Comparison of ENCODE assay signal across 17 cellular contexts in the genomic region with DNA sequence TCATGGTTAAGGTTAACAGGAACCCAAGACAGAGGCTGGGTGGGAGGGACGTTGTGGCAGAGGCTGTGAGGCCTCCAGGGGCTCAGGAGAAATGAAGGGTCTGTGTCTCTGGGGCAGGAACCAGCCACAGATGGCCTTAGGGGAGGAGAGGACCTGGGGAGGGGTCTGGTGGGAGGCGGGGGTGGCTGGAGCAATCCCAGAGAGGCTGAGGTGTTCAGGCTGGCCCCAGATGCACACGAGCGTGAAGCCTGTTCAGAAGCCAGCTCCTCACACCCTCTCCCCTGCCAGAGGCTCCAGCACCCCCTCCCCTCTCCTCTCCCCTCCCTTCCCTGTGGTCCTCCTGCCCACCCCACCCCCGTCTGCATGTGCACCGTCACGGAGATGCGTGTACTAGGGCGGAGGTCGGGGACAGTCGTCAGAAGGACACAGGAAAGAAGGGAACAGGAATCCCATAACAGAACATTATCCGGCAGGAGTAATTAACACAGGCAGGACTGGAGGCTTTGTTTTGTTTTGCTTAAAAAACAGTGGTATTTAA.
"Had no signal": no experiment of that assay in that cellular context is flagged by ENCODE, and none has a peak within 500 bp of the region (broad histone marks: within the 10 kb centered on the region; RNA-seq: fewer than 3 reads in every experiment).

No MANE protein-coding gene starts in this region.

- H3K9me3 ChIP-seq: colonic mucosa, prostate gland, right lobe of liver, tibial nerve, vagina had no signal

- DNase-seq: activated CD4-positive, CD25-positive, alpha-beta regulatory T cell treated with anti-CD3 and anti-CD28 coated beads, Interleukin-2, amount 50 U/mL, for 72 hours; activated effector memory CD4-positive, alpha-beta T cell treated with Interleukin-2 at 50 U/mL for 16 hours; activated naive CD4-positive, alpha-beta T cell treated with anti-CD3 and anti-CD28 coated beads, Interleukin-2, amount 50 U/mL, for 16 hours; central memory CD4-positive, alpha-beta T cell; colonic mucosa; hippocampal formation; occipital lobe; right lobe of liver; substantia nigra; SW 1271 had no signal

- H3K27me3 Mint-ChIP-seq: stimulated activated memory B cell treated with anti-CD40 and anti-IgM and Interleukin-4, amounts not matched to agents 10 μg/mL and 1 μg/mL and 100 μg/mL, for 72 hours had no signal

- ATAC-seq: esophagus mucosa; right lobe of liver; stimulated activated memory B cell treated with anti-CD40 and anti-IgM and Interleukin-4, amounts not matched to agents 10 μg/mL and 1 μg/mL and 100 μg/mL, for 72 hours had no signal

- H3K4me1 Mint-ChIP-seq: nephron had no signal

- H3K4me3 ChIP-seq: colonic mucosa, prostate gland, right lobe of liver, tibial nerve, vagina had no signal

- H3K36me3 ChIP-seq: colonic mucosa, prostate gland, right lobe of liver, vagina had no signal

- H3K27me3 ChIP-seq: colonic mucosa, right lobe of liver, tibial nerve, vagina had no signal

- H3K27ac ChIP-seq: colonic mucosa, prostate gland, right lobe of liver, tibial nerve, vagina had no signal

- H3K36me3 Mint-ChIP-seq: stimulated activated memory B cell treated with anti-CD40 and anti-IgM and Interleukin-4, amounts not matched to agents 10 μg/mL and 1 μg/mL and 100 μg/mL, for 72 hours had no signal

- H3K4me1 ChIP-seq: colonic mucosa, prostate gland, right lobe of liver, tibial nerve, vagina had no signal

- H3K9me3 Mint-ChIP-seq: nephron; stimulated activated memory B cell treated with anti-CD40 and anti-IgM and Interleukin-4, amounts not matched to agents 10 μg/mL and 1 μg/mL and 100 μg/mL, for 72 hours; T-helper 2 cell treated with Interferon-gamma antibody and Interleukin-4, amounts not matched to agents 5 μg/mL and 100 μg/mL, for 36 hours had no signal

- H3K27ac Mint-ChIP-seq: nephron; stimulated activated memory B cell treated with anti-CD40 and anti-IgM and Interleukin-4, amounts not matched to agents 10 μg/mL and 1 μg/mL and 100 μg/mL, for 72 hours; T-helper 2 cell treated with Interferon-gamma antibody and Interleukin-4, amounts not matched to agents 5 μg/mL and 100 μg/mL, for 36 hours had no signal

- H3K4me3 Mint-ChIP-seq: nephron; stimulated activated memory B cell treated with anti-CD40 and anti-IgM and Interleukin-4, amounts not matched to agents 10 μg/mL and 1 μg/mL and 100 μg/mL, for 72 hours; T-helper 2 cell treated with Interferon-gamma antibody and Interleukin-4, amounts not matched to agents 5 μg/mL and 100 μg/mL, for 36 hours had no signal
